In the genomic region with DNA sequence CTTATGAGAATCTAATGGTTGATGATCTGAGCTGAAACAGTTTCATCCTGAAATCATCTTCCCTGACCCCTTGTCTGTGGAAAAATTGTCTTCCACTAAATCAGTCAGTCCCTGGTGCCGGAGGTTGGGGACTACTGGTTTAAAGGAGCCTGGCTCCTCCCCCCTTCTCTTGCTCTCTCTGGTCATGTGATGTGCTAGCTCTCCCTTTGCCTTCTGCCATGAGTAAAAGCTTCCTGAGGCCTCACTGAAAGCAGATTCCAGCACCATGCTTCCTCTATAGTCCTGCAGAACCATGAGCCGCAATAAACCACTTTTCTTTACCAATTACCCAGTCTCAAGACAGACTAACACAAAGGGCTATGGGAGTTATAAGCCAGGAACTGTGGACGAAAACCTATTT, we compare ENCODE assay signal across 1 cellular context.
TF ChIP-seq lines count a peak whose summit lies in the region.

No MANE protein-coding gene starts in this region.

TF ChIP-seq in GM23338, 12 proteins besides CTCF, POLR2A, EP300 and RAD21 (continued from another document):
- TF ChIP-seq, protein P1, sequence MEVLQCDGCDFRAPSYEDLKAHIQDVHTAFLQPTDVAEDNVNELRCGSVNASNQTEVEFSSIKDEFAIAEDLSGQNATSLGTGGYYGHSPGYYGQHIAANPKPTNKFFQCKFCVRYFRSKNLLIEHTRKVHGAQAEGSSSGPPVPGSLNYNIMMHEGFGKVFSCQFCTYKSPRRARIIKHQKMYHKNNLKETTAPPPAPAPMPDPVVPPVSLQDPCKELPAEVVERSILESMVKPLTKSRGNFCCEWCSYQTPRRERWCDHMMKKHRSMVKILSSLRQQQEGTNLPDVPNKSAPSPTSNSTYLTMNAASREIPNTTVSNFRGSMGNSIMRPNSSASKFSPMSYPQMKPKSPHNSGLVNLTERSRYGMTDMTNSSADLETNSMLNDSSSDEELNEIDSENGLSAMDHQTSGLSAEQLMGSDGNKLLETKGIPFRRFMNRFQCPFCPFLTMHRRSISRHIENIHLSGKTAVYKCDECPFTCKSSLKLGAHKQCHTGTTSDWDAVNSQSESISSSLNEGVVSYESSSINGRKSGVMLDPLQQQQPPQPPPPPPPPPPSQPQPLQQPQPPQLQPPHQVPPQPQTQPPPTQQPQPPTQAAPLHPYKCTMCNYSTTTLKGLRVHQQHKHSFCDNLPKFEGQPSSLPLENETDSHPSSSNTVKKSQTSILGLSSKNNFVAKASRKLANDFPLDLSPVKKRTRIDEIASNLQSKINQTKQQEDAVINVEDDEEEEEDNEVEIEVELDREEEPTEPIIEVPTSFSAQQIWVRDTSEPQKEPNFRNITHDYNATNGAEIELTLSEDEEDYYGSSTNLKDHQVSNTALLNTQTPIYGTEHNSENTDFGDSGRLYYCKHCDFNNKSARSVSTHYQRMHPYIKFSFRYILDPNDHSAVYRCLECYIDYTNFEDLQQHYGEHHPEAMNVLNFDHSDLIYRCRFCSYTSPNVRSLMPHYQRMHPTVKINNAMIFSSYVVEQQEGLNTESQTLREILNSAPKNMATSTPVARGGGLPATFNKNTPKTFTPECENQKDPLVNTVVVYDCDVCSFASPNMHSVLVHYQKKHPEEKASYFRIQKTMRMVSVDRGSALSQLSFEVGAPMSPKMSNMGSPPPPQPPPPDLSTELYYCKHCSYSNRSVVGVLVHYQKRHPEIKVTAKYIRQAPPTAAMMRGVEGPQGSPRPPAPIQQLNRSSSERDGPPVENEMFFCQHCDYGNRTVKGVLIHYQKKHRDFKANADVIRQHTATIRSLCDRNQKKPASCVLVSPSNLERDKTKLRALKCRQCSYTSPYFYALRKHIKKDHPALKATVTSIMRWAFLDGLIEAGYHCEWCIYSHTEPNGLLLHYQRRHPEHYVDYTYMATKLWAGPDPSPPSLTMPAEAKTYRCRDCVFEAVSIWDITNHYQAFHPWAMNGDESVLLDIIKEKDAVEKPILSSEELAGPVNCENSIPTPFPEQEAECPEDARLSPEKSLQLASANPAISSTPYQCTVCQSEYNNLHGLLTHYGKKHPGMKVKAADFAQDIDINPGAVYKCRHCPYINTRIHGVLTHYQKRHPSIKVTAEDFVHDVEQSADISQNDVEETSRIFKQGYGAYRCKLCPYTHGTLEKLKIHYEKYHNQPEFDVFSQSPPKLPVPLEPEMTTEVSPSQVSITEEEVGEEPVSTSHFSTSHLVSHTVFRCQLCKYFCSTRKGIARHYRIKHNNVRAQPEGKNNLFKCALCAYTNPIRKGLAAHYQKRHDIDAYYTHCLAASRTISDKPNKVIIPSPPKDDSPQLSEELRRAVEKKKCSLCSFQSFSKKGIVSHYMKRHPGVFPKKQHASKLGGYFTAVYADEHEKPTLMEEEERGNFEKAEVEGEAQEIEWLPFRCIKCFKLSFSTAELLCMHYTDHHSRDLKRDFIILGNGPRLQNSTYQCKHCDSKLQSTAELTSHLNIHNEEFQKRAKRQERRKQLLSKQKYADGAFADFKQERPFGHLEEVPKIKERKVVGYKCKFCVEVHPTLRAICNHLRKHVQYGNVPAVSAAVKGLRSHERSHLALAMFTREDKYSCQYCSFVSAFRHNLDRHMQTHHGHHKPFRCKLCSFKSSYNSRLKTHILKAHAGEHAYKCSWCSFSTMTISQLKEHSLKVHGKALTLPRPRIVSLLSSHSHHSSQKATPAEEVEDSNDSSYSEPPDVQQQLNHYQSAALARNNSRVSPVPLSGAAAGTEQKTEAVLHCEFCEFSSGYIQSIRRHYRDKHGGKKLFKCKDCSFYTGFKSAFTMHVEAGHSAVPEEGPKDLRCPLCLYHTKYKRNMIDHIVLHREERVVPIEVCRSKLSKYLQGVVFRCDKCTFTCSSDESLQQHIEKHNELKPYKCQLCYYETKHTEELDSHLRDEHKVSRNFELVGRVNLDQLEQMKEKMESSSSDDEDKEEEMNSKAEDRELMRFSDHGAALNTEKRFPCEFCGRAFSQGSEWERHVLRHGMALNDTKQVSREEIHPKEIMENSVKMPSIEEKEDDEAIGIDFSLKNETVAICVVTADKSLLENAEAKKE (CRISPR knock-in tag; IDR thresholded peaks at IDR 0.05), result no peak
- TF ChIP-seq CREB1 (CRISPR knock-in tag; IDR thresholded peaks at IDR 0.05; ENCODE audit: low read depth), result no peak
- TF ChIP-seq, protein P2, sequence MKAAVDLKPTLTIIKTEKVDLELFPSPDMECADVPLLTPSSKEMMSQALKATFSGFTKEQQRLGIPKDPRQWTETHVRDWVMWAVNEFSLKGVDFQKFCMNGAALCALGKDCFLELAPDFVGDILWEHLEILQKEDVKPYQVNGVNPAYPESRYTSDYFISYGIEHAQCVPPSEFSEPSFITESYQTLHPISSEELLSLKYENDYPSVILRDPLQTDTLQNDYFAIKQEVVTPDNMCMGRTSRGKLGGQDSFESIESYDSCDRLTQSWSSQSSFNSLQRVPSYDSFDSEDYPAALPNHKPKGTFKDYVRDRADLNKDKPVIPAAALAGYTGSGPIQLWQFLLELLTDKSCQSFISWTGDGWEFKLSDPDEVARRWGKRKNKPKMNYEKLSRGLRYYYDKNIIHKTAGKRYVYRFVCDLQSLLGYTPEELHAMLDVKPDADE (IDR thresholded peaks at IDR 0.05), result no peak
- TF ChIP-seq STAT1 (IDR thresholded peaks at IDR 0.05; ENCODE audit: unreplicated experiment), result no peak
- TF ChIP-seq POLR2AphosphoS5 (IDR thresholded peaks at IDR 0.05; ENCODE audit: low read depth), result no peak
- TF ChIP-seq ZNF331 (CRISPR knock-in tag; IDR thresholded peaks at IDR 0.05; ENCODE audit: low read depth), result no peak
- no peak for TF ChIP-seq JUNB (IDR thresholded peaks at IDR 0.05; ENCODE audit: unreplicated experiment)
- no peak for TF ChIP-seq EZH2phosphoT487 (IDR thresholded peaks at IDR 0.05; ENCODE audit: unreplicated experiment)
- TF ChIP-seq, protein P3, sequence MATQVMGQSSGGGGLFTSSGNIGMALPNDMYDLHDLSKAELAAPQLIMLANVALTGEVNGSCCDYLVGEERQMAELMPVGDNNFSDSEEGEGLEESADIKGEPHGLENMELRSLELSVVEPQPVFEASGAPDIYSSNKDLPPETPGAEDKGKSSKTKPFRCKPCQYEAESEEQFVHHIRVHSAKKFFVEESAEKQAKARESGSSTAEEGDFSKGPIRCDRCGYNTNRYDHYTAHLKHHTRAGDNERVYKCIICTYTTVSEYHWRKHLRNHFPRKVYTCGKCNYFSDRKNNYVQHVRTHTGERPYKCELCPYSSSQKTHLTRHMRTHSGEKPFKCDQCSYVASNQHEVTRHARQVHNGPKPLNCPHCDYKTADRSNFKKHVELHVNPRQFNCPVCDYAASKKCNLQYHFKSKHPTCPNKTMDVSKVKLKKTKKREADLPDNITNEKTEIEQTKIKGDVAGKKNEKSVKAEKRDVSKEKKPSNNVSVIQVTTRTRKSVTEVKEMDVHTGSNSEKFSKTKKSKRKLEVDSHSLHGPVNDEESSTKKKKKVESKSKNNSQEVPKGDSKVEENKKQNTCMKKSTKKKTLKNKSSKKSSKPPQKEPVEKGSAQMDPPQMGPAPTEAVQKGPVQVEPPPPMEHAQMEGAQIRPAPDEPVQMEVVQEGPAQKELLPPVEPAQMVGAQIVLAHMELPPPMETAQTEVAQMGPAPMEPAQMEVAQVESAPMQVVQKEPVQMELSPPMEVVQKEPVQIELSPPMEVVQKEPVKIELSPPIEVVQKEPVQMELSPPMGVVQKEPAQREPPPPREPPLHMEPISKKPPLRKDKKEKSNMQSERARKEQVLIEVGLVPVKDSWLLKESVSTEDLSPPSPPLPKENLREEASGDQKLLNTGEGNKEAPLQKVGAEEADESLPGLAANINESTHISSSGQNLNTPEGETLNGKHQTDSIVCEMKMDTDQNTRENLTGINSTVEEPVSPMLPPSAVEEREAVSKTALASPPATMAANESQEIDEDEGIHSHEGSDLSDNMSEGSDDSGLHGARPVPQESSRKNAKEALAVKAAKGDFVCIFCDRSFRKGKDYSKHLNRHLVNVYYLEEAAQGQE (IDR thresholded peaks at IDR 0.05; ENCODE audit: unreplicated experiment), result no peak
- no peak for TF ChIP-seq NANOG (IDR thresholded peaks at IDR 0.05; ENCODE audit: borderline replicate concordance)
